In the genomic region with DNA sequence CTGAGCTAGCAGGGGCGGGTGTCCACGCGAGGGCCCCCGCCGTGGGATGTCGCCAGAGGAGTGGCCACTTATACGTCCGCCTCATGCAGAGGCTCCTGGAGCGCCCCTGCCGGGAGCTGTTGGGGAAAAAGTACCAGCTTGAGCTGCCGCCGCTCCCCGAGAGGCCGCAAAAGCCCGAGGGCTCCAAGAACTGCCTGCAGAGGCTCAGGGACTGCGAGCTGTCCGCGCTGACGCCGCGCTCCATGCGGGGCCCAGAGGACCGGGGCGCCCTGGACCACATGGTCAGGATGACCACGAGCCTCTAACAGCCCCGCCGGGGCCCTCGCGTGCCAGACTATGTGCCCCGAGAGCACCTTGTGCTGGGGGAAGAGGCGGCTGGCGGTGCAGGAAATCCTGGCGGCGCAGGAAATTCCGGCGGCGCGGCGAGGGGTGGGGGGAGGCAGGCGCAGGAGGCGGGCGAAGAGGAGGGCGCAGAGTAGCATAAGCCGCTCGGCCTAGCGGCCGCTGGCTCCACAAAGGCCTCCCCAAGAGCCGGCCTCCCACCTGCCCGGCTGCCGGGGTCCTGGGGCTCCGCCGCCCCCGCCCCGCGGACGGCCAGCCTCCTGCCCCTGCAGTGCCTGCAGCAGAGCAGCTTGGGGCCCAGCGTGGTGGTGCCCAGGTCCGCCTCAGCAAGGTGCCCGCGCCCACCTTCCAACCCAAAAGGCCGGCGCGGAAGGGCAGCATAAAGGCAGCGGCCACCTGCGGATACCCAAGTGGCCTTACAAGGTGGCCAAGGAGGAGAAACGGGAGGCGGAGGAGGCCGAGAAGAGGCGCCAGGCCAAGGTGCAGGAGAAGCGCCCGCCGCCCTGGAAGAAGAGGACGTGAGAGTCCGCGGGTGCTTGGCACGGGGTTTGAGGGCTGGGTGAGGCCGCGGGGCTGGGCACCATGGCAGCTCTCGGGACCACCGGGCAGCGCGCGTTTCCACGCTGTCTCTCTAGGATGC, we compare ENCODE assay signal across 8 cellular contexts. TPM values are rescaled to one million over a fixed set of nuclear protein-coding genes. Genes with fewer than 3 reads are reported as not detected.
DNase-seq lines count a peak whose midpoint lies in the region; ATAC-seq and TF ChIP-seq lines count a peak whose summit lies in the region.

No MANE protein-coding gene starts in this region.

- peak overlapping the region; percentile 84 to 88 (median 86) for H3K4me3 Mint-ChIP-seq in T-cell

- ATAC-seq in HG03460 (IDR thresholded peaks at IDR 0.05; ENCODE audit: unreplicated experiment) (peak; percentile 75), T-cell (replicated peaks in 1 of 4) (peak; percentile 77 to 92 (median 90))

- POLR2A ChIA-PET in T-cell (lab: Charles Lee): no interaction called here

- CTCF ChIA-PET in T-cell (lab: Charles Lee): no interaction called here

- DNase-seq in AG09319 (ENCODE audit: extremely low read depth, low read depth) (peak; percentile 44), T-cell (peak in 31 of 34 experiments; percentile 5 to 63 (median 35)), anterior cingulate cortex (lab: John Stamatoyannopoulos, UW) (peak in 57 of 58 donors; percentile 9 to 87 (median 74)), hypothalamus (lab: John Stamatoyannopoulos, UW) (peak; percentile 19 to 92 (median 70)), NAMALWA (ENCODE audit: low spot score) (no peak)
- peak; percentile 20 to 60 (median 46) for DNase-seq in stimulated activated CD4-positive, alpha-beta T cell treated with anti-CD3 and anti-CD28 coated beads, Interleukin-1b, Interleukin-23, amount 100 ng/mL, for 24 hours (ENCODE audit: low read depth in 4 of 4, low spot score in 1 of 4)

- peaks cover 5 to 16% (median 9%) of the 10 kb centered on the region in 3 donors for H3K4me1 Mint-ChIP-seq in T-cell

- H3K36me3 Mint-ChIP-seq in T-cell: peaks cover 18% of the 10 kb centered on the region

- H3K9me3 Mint-ChIP-seq in T-cell: peaks cover 0 to 2% (median 0%) of the 10 kb centered on the region in 3 donors

- H3K27me3 Mint-ChIP-seq in T-cell: no peaks in the 10 kb centered on the region

- TF ChIP-seq POLR2A in GM19193 (IDR thresholded peaks at IDR 0.05; ENCODE audit: extremely low read depth, insufficient read depth, insufficient read length): peak; percentile 71

- peak; percentile 43 for TF ChIP-seq CTCF in AG09319 (IDR thresholded peaks at IDR 0.05; ENCODE audit: low read depth, low read length)

- H3K27ac Mint-ChIP-seq in T-cell: peak overlapping the region in 1 of 2 donors; percentile 76

RNA-seq across cellular contexts. Expression of a gene that starts 42.1 kb away (rescaled TPM):
- not detected for total RNA-seq in T-cell
